Comparison of ENCODE assay signal across 2 cellular contexts in the genomic region with DNA sequence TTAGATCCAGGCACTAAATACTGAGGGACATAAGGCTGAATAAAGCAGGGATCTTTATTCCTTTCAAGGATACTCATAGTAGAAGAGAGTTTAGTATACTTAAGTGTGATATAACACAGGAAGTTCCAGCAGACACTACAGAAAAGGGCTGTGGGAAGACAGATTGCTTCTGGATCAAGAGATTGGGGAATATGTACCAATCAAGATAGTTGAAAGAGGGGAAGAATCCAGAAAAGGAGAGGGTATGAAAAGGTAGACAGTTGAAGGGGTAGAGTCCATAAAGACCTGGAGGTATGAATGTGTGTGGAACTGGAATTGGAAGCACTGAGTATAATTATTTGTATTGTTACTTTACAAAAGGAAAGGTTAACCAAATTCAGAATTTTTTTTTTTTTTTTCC.
TF ChIP-seq lines count a peak whose summit lies in the region.

No MANE protein-coding gene starts in this region.

TF ChIP-seq in SK-N-SH, 30 proteins besides CTCF, POLR2A, EP300 and RAD21 (continued from another document):
- TF ChIP-seq IRF3 (IDR thresholded peaks at IDR 0.05; ENCODE audit: low read depth, low read length) (no peak), EZH2phosphoT487 (IDR thresholded peaks at IDR 0.05; ENCODE audit: borderline replicate concordance, low read depth) (no peak), TEAD4 (IDR thresholded peaks at IDR 0.05; ENCODE audit: borderline replicate concordance, insufficient read depth) (no peak), YY1 (IDR thresholded peaks at IDR 0.05; ENCODE audit: low read depth) (no peak), MAX (IDR thresholded peaks at IDR 0.05; ENCODE audit: low read depth) (no peak), RFX5 (IDR thresholded peaks at IDR 0.05; ENCODE audit: low read length) (no peak), CHD2 (IDR thresholded peaks at IDR 0.05; ENCODE audit: low read length, partially characterized antibody) (no peak), ELF1 (IDR thresholded peaks at IDR 0.05) (no peak), RCOR1 (IDR thresholded peaks at IDR 0.05; ENCODE audit: low read length) (no peak), SIN3A (IDR thresholded peaks at IDR 0.05; ENCODE audit: borderline replicate concordance, low read depth, low read length) (no peak)
- TF ChIP-seq, protein P1, sequence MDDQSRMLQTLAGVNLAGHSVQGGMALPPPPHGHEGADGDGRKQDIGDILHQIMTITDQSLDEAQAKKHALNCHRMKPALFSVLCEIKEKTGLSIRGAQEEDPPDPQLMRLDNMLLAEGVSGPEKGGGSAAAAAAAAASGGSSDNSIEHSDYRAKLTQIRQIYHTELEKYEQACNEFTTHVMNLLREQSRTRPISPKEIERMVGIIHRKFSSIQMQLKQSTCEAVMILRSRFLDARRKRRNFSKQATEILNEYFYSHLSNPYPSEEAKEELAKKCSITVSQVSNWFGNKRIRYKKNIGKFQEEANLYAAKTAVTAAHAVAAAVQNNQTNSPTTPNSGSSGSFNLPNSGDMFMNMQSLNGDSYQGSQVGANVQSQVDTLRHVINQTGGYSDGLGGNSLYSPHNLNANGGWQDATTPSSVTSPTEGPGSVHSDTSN (IDR thresholded peaks at IDR 0.05): no peak
- TF ChIP-seq, protein P2, sequence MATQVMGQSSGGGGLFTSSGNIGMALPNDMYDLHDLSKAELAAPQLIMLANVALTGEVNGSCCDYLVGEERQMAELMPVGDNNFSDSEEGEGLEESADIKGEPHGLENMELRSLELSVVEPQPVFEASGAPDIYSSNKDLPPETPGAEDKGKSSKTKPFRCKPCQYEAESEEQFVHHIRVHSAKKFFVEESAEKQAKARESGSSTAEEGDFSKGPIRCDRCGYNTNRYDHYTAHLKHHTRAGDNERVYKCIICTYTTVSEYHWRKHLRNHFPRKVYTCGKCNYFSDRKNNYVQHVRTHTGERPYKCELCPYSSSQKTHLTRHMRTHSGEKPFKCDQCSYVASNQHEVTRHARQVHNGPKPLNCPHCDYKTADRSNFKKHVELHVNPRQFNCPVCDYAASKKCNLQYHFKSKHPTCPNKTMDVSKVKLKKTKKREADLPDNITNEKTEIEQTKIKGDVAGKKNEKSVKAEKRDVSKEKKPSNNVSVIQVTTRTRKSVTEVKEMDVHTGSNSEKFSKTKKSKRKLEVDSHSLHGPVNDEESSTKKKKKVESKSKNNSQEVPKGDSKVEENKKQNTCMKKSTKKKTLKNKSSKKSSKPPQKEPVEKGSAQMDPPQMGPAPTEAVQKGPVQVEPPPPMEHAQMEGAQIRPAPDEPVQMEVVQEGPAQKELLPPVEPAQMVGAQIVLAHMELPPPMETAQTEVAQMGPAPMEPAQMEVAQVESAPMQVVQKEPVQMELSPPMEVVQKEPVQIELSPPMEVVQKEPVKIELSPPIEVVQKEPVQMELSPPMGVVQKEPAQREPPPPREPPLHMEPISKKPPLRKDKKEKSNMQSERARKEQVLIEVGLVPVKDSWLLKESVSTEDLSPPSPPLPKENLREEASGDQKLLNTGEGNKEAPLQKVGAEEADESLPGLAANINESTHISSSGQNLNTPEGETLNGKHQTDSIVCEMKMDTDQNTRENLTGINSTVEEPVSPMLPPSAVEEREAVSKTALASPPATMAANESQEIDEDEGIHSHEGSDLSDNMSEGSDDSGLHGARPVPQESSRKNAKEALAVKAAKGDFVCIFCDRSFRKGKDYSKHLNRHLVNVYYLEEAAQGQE (IDR thresholded peaks at IDR 0.05; ENCODE audit: low read depth, low read length): no peak

TF ChIP-seq in SK-N-SH treated with all-trans-retinoic acid at 6 μM for 48 hours, 23 proteins besides CTCF, POLR2A, EP300 and RAD21 (continued from another document):
- TF ChIP-seq TSHZ2 (CRISPR knock-in tag; IDR thresholded peaks at IDR 0.05) (no peak), ESRRG (CRISPR knock-in tag; IDR thresholded peaks at IDR 0.05) (no peak), TCF4 (CRISPR knock-in tag; IDR thresholded peaks at IDR 0.05; ENCODE audit: borderline replicate concordance) (no peak), GLIS3 (CRISPR knock-in tag; IDR thresholded peaks at IDR 0.05) (no peak), ISL1 (CRISPR knock-in tag; IDR thresholded peaks at IDR 0.05) (no peak), POU6F1 (CRISPR knock-in tag; IDR thresholded peaks at IDR 0.05; ENCODE audit: borderline replicate concordance, low read depth) (no peak), ZFP30 (CRISPR knock-in tag; IDR thresholded peaks at IDR 0.05) (no peak)
- TF ChIP-seq, protein P3, sequence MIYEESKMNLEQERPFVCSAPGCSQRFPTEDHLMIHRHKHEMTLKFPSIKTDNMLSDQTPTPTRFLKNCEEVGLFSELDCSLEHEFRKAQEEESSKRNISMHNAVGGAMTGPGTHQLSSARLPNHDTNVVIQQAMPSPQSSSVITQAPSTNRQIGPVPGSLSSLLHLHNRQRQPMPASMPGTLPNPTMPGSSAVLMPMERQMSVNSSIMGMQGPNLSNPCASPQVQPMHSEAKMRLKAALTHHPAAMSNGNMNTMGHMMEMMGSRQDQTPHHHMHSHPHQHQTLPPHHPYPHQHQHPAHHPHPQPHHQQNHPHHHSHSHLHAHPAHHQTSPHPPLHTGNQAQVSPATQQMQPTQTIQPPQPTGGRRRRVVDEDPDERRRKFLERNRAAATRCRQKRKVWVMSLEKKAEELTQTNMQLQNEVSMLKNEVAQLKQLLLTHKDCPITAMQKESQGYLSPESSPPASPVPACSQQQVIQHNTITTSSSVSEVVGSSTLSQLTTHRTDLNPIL (CRISPR knock-in tag; IDR thresholded peaks at IDR 0.05; ENCODE audit: low read depth): no peak
